In genomic region chr3:141087071-141087824, GRCh38 we compare ENCODE assay signal across 1 cellular context.
TF ChIP-seq lines count a peak whose summit lies in the region.

No MANE protein-coding gene starts in this region.

TF ChIP-seq in GM23338, 12 proteins besides CTCF, POLR2A, EP300 and RAD21 (continued from another document):
- TF ChIP-seq ZNF462 (CRISPR knock-in tag; IDR thresholded peaks at IDR 0.05) (no peak), JUNB (IDR thresholded peaks at IDR 0.05; ENCODE audit: unreplicated experiment) (no peak), NANOG (IDR thresholded peaks at IDR 0.05; ENCODE audit: borderline replicate concordance) (no peak), STAT1 (IDR thresholded peaks at IDR 0.05; ENCODE audit: unreplicated experiment) (no peak), CREB1 (CRISPR knock-in tag; IDR thresholded peaks at IDR 0.05; ENCODE audit: low read depth) (no peak)
